In the genomic region with DNA sequence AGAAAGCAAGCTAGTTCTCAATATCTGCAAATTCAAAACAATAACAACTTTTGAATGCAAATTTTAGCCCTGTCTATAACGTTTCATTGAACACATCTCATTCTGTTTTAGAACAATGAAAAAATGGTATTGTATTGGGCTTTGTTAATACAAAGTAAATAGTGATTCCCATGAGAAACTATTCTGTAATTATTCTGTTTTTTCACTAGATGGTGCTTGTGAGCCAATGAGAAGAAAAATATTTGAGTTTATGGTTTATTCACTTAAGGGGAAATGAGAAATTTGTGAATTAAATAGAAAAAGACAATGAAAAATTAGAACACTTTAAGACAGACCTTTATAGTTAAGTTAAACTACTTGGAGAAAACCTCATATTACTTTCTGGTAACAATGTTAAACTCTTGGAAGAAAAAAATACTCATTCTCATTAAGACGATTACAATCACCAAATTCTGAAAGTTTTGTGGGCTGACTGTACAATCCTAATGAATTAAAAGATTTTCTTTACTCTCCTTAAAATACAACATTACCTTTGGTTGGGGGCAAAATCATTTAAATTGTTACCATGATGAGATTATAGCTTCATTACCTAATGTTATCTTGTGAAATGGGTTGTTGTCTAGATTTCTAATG, we compare ENCODE assay signal across 9 cellular contexts.
DNase-seq lines count a peak whose midpoint lies in the region; ATAC-seq and TF ChIP-seq lines count a peak whose summit lies in the region.
"Had no signal": no experiment of that assay in that cellular context is flagged by ENCODE, and none has a peak within 500 bp of the region (broad histone marks: within the 10 kb centered on the region; RNA-seq: fewer than 3 reads in every experiment).

No MANE protein-coding gene starts in this region.

- H3K9ac ChIP-seq in MM.1S (ENCODE audit: low read length) = no peak overlapping the region

- ATAC-seq in HG03469 (IDR thresholded peaks at IDR 0.05; ENCODE audit: unreplicated experiment) (no peak), GM21619 (IDR thresholded peaks at IDR 0.05; ENCODE audit: unreplicated experiment) (no peak)

- no peak overlapping the region for H3K4me3 ChIP-seq in MM.1S (ENCODE audit: low read length)
- H3K4me3 ChIP-seq in WI38 (ENCODE audit: low read depth, low read length) = no peak overlapping the region
- H3K4me3 ChIP-seq: SJSA1 had no signal

- H3K27ac ChIP-seq in MM.1S (ENCODE audit: low read length) = no peak overlapping the region
- H3K27ac ChIP-seq: SJSA1 had no signal

- no peak overlapping the region for H2AFZ ChIP-seq in MM.1S (ENCODE audit: low read length)

- no peaks in the 10 kb centered on the region for H4K20me1 ChIP-seq in MM.1S (ENCODE audit: insufficient read depth, low read length)

- H3K4me2 ChIP-seq in MM.1S (ENCODE audit: low read depth, low read length) = no peak overlapping the region

- H3K9me3 ChIP-seq in MM.1S (replicated peaks; ENCODE audit: insufficient read depth, low read length) = no peaks in the 10 kb centered on the region
- H3K9me3 ChIP-seq: SJSA1 had no signal

- no peaks in the 10 kb centered on the region for H3K4me1 ChIP-seq in MM.1S (ENCODE audit: low read length)

- H3F3A ChIP-seq in MM.1S (ENCODE audit: insufficient read depth, low read length) = no peaks in the 10 kb centered on the region

- H3K79me2 ChIP-seq in MM.1S (ENCODE audit: low read length) = no peaks in the 10 kb centered on the region

- no peaks in the 10 kb centered on the region for H3K9me2 ChIP-seq in MM.1S (replicated peaks; ENCODE audit: insufficient read depth, low read length)

- peak; percentile 28 for DNase-seq in GM03348 (ENCODE audit: low spot score)
- DNase-seq in MM.1S = peak; percentile 31
- peak; percentile 45 for DNase-seq in left kidney (ENCODE audit: low read depth, low spot score)
- DNase-seq in hepatic stellate cell (ENCODE audit: low spot score) = no peak
- DNase-seq in activated T-cell treated with anti-CD3 and anti-CD28 coated beads, Interleukin-2, amount 50 U/mL, for 48 hours = no peak

- peak; percentile 65 for TF ChIP-seq CTCF in MM.1S (IDR thresholded peaks at IDR 0.05; ENCODE audit: low read length)
- TF ChIP-seq CTCF in WI38 (IDR thresholded peaks at IDR 0.05; ENCODE audit: low read depth, low read length) = peak; percentile 17; the same call in 1 of the 2 replicates

- H3K27me3 ChIP-seq in MM.1S (replicated peaks; ENCODE audit: insufficient read depth, low read length) = no peaks in the 10 kb centered on the region
- H3K27me3 ChIP-seq: SJSA1 had no signal

- no peaks in the 10 kb centered on the region for H3K36me3 ChIP-seq in MM.1S (replicated peaks; ENCODE audit: insufficient read depth, low read length)
- H3K36me3 ChIP-seq: SJSA1 had no signal

Comparison
In these comparisons a context has a peak if more than half of its experiments do, and no peak if none do; other contexts are left out.
1. DNase-seq: peak in GM03348 (single experiment), MM.1S (single experiment) and left kidney (single experiment); none in hepatic stellate cell (single experiment) and activated T-cell treated with anti-CD3 and anti-CD28 coated beads, Interleukin-2, amount 50 U/mL, for 48 hours (0 of 2).